In the genomic region with DNA sequence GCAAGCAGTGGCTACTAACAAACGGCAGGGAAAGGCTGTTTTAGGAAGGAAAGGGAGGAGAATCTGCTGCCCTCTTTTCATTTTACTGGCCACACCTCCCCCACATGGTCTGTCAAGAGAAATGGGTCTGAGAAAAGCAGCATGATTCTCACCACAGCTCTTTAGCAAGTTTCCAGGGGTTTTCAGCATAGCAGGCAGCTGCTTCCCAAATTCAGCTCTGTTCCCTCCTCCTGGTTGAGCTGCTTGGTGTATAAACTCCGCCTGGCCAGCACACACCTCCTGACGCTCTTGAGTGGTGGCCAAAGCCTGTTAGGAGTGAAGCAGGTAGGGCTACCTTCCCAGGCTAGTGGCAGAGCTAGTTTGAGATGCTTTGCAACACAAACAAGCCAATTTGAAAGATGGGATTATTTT, we compare ENCODE assay signal across 9 cellular contexts.
DNase-seq lines count a peak whose midpoint lies in the region; ATAC-seq, FAIRE-seq and TF ChIP-seq lines count a peak whose summit lies in the region.
"Had no signal": no experiment of that assay in that cellular context is flagged by ENCODE, and none has a peak within 500 bp of the region (broad histone marks: within the 10 kb centered on the region; RNA-seq: fewer than 3 reads in every experiment).

No MANE protein-coding gene starts in this region.

- no peaks in the 10 kb centered on the region for H3K36me3 Mint-ChIP-seq in astrocyte (ENCODE audit: low read depth, unreplicated experiment)
- H3K36me3 Mint-ChIP-seq in stimulated activated effector memory CD8-positive, alpha-beta T cell treated with anti-CD3 and anti-CD28 coated beads, Interleukin-12 subunit alpha, Interleukin-12 subunit beta, amount 100 ng/mL, for 72 hours: no peaks in the 10 kb centered on the region

- no peaks in the 10 kb centered on the region for H3K36me3 ChIP-seq in HUES6 (ENCODE audit: control insufficient read depth, insufficient read depth, low read length)
- no peaks in the 10 kb centered on the region for H3K36me3 ChIP-seq in astrocyte (ENCODE audit: insufficient read depth, low read length)

- no peaks in the 10 kb centered on the region for H3K79me2 ChIP-seq in astrocyte (ENCODE audit: insufficient read depth, low read length)

- no peaks in the 10 kb centered on the region for H3K9me3 Mint-ChIP-seq in astrocyte (ENCODE audit: unreplicated experiment)
- no peaks in the 10 kb centered on the region for H3K9me3 Mint-ChIP-seq in stimulated activated effector memory CD8-positive, alpha-beta T cell treated with anti-CD3 and anti-CD28 coated beads, Interleukin-12 subunit alpha, Interleukin-12 subunit beta, amount 100 ng/mL, for 72 hours

- H3K27ac ChIP-seq in HUES6 (ENCODE audit: low read depth, low read length): peak overlapping the region; percentile 58; the same call in 1 of the 2 replicates
- no peak overlapping the region for H3K27ac ChIP-seq in astrocyte (ENCODE audit: low read depth, low read length)
- H3K27ac ChIP-seq: epithelial cell of prostate had no signal

- H2AFZ ChIP-seq in astrocyte (ENCODE audit: low read depth, low read length): no peak overlapping the region

- peaks cover 29% of the 10 kb centered on the region for H3K4me1 Mint-ChIP-seq in astrocyte (ENCODE audit: low read depth, unreplicated experiment)
- peaks cover 6% of the 10 kb centered on the region for H3K4me1 Mint-ChIP-seq in stimulated activated effector memory CD8-positive, alpha-beta T cell treated with anti-CD3 and anti-CD28 coated beads, Interleukin-12 subunit alpha, Interleukin-12 subunit beta, amount 100 ng/mL, for 72 hours

- DNase-seq in astrocyte (ENCODE audit: low read depth): no peak
- DNase-seq in stimulated activated effector memory CD8-positive, alpha-beta T cell treated with anti-CD3 and anti-CD28 coated beads, Interleukin-12 subunit alpha, Interleukin-12 subunit beta, amount 100 ng/mL, for 72 hours (ENCODE audit: low spot score in 2 of 2): no peak

- H3K9ac ChIP-seq in HUES6 (ENCODE audit: low read length) (peak overlapping the region; percentile 60), astrocyte (ENCODE audit: low read length) (no peak overlapping the region)

- peak overlapping the region; percentile 74 for H3K4me3 Mint-ChIP-seq in astrocyte (ENCODE audit: unreplicated experiment)
- no peak overlapping the region for H3K4me3 Mint-ChIP-seq in stimulated activated effector memory CD8-positive, alpha-beta T cell treated with anti-CD3 and anti-CD28 coated beads, Interleukin-12 subunit alpha, Interleukin-12 subunit beta, amount 100 ng/mL, for 72 hours

- H3K27me3 Mint-ChIP-seq in astrocyte (ENCODE audit: low read depth, unreplicated experiment): no peaks in the 10 kb centered on the region

- no peak for TF ChIP-seq CTCF in astrocyte (IDR thresholded peaks at IDR 0.05; ENCODE audit: insufficient read depth, low read depth, low read length)

- H3K27me3 ChIP-seq in HUES6 (ENCODE audit: control insufficient read depth, insufficient read depth, low read length) (no peaks in the 10 kb centered on the region), astrocyte (ENCODE audit: insufficient read depth, low read length) (peaks cover 10% of the 10 kb centered on the region)

- H3K9me3 ChIP-seq in HUES6 (ENCODE audit: control insufficient read depth, insufficient read depth, low read depth, low read length) (no peaks in the 10 kb centered on the region), astrocyte (ENCODE audit: insufficient read depth, low read depth, low read length) (no peaks in the 10 kb centered on the region), iPS-18c (ENCODE audit: control insufficient read depth, insufficient read depth, low read length) (no peaks in the 10 kb centered on the region)

- no peaks in the 10 kb centered on the region for H4K20me1 ChIP-seq in astrocyte (ENCODE audit: insufficient read depth, low read length)

- no peak for FAIRE-seq in astrocyte (lab: Jason Lieb, UNC)

- peak; percentile 34 for ATAC-seq in stimulated activated effector memory CD8-positive, alpha-beta T cell treated with anti-CD3 and anti-CD28 coated beads, Interleukin-12 subunit alpha, Interleukin-12 subunit beta, amount 100 ng/mL, for 72 hours
- ATAC-seq in GM18517 (IDR thresholded peaks at IDR 0.05; ENCODE audit: unreplicated experiment) (no peak), HG02610 (IDR thresholded peaks at IDR 0.05; ENCODE audit: unreplicated experiment) (no peak), GM21576 (IDR thresholded peaks at IDR 0.05; ENCODE audit: unreplicated experiment) (no peak), HG02588 (IDR thresholded peaks at IDR 0.05; ENCODE audit: unreplicated experiment) (no peak)

- peak overlapping the region; percentile 22 for H3K27ac Mint-ChIP-seq in astrocyte (ENCODE audit: unreplicated experiment)
- no peak overlapping the region for H3K27ac Mint-ChIP-seq in stimulated activated effector memory CD8-positive, alpha-beta T cell treated with anti-CD3 and anti-CD28 coated beads, Interleukin-12 subunit alpha, Interleukin-12 subunit beta, amount 100 ng/mL, for 72 hours

- peak overlapping the region; percentile 65 for H3K4me2 ChIP-seq in astrocyte (ENCODE audit: low read length)

- H3K4me1 ChIP-seq in HUES6 (ENCODE audit: control insufficient read depth, insufficient read depth, low read length) (peaks cover 52% of the 10 kb centered on the region), astrocyte (ENCODE audit: insufficient read depth, low read length) (no peaks in the 10 kb centered on the region)

- H3K4me3 ChIP-seq in HUES6 (ENCODE audit: low read depth, low read length): peak overlapping the region; percentile 61
- H3K4me3 ChIP-seq in astrocyte (ENCODE audit: insufficient read depth, low read depth, low read length): no peak overlapping the region
- H3K4me3 ChIP-seq in iPS-18c (ENCODE audit: insufficient read depth, low read depth, low read length): peak overlapping the region; percentile 25; the same call in 1 of the 2 replicates
